17 cellular contexts compared by ENCODE assay signal in genomic region chr18:68215931-68216330, GRCh38.
DNase-seq lines count a peak whose midpoint lies in the region; ATAC-seq and TF ChIP-seq lines count a peak whose summit lies in the region.
"Had no signal": no experiment of that assay in that cellular context is flagged by ENCODE, and none has a peak within 500 bp of the region (broad histone marks: within the 10 kb centered on the region; RNA-seq: fewer than 3 reads in every experiment).

No MANE protein-coding gene starts in this region.

- H3K27me3 ChIP-seq in adipocyte (replicated peaks; ENCODE audit: control insufficient read depth, insufficient read depth, low read length), result no peaks in the 10 kb centered on the region
- H3K27me3 ChIP-seq: gastroesophageal sphincter, neutrophil, sigmoid colon, tibial nerve had no signal

- no peaks in the 10 kb centered on the region for H3K9me3 ChIP-seq in adipocyte (ENCODE audit: control insufficient read depth, low read length)
- H3K9me3 ChIP-seq: gastroesophageal sphincter, neutrophil, sigmoid colon, tibial nerve had no signal

- peaks cover 19% of the 10 kb centered on the region for H3K4me1 ChIP-seq in adipocyte (ENCODE audit: control insufficient read depth, insufficient read depth, low read length)
- H3K4me1 ChIP-seq: gastroesophageal sphincter, sigmoid colon, tibial nerve had no signal

- no peak for TF ChIP-seq CTCF in foreskin fibroblast (IDR thresholded peaks at IDR 0.05; ENCODE audit: low read depth, low read length)
- no peak for TF ChIP-seq CTCF in coronary artery (IDR thresholded peaks at IDR 0.05)

- peak; percentile 2 for DNase-seq in A172 (ENCODE audit: low spot score)
- peak; percentile 74 for DNase-seq in HS-27A (ENCODE audit: low read depth)
- DNase-seq in adipocyte (ENCODE audit: low read depth), result peak; percentile 73
- peak; percentile 81 to 82 for DNase-seq in foreskin fibroblast
- DNase-seq in globus pallidus (ENCODE audit: low spot score), result no peak
- no peak for DNase-seq in coronary artery (ENCODE audit: low spot score)
- DNase-seq in foreskin melanocyte, result no peak
- DNase-seq: 8988T; activated B cell treated with CpG ODN at 0.5 μM for 24 hours; activated gamma-delta T cell treated with Interleukin-2 at 50 U/mL for 16 hours; NCI-H2081; sigmoid colon; stimulated activated CD4-positive, alpha-beta T cell treated with anti-CD3 and anti-CD28 coated beads, Interleukin-4, amount 100 ng/mL, for 24 hours had no signal

- H3K27ac ChIP-seq in coronary artery, result no peak overlapping the region
- H3K27ac ChIP-seq: gastroesophageal sphincter, neutrophil, sigmoid colon, tibial nerve had no signal

- no peaks in the 10 kb centered on the region for H3K36me3 ChIP-seq in adipocyte (ENCODE audit: control insufficient read depth, insufficient read depth, low read length, severe bottlenecking)
- H3K36me3 ChIP-seq: gastroesophageal sphincter, neutrophil, sigmoid colon, tibial nerve had no signal

- H3K4me3 ChIP-seq in adipocyte (ENCODE audit: low read length) (no peak overlapping the region), foreskin fibroblast (ENCODE audit: low read depth in 1 of 2, low read length in 2 of 2) (no peak overlapping the region), coronary artery (no peak overlapping the region)
- H3K4me3 ChIP-seq: gastroesophageal sphincter, sigmoid colon, tibial nerve had no signal

- no peak overlapping the region for H3K9ac ChIP-seq in adipocyte (ENCODE audit: low read length)

- no peak for ATAC-seq in HG03442 (IDR thresholded peaks at IDR 0.05; ENCODE audit: unreplicated experiment)
- ATAC-seq: gastroesophageal sphincter had no signal

Comparison
In these comparisons a context has a peak if more than half of its experiments do, and no peak if none do; other contexts are left out.
1. DNase-seq: peak in A172 (single experiment), HS-27A (single experiment), adipocyte (single experiment) and foreskin fibroblast (2 of 2); none in globus pallidus (single experiment), coronary artery (single experiment) and foreskin melanocyte (single experiment).